Comparison of ENCODE assay signal across 8 cellular contexts in genomic region chr20:46089338-46090094, GRCh38. TPM values are rescaled to one million over a fixed set of nuclear protein-coding genes. Genes with fewer than 3 reads are reported as not detected.
DNase-seq lines count a peak whose midpoint lies in the region; TF ChIP-seq lines count a peak whose summit lies in the region.

Gene NCOA5, minus strand, starts transcription at chr20:46089962. Its CDS starts 10,538 bp downstream, at chr20:46079424.

- H3K36me3 Mint-ChIP-seq in HFFc6 (ENCODE audit: low read depth), result 0 out of 2 replicates have a peak, but pooled peaks cover 4% of the 10 kb centered on the region
- H3K36me3 Mint-ChIP-seq in activated naive CD4-positive, alpha-beta T cell treated with anti-CD3 and anti-CD28 coated beads, Interleukin-2, amount 10 ng/mL, durations not matched to agents 7 days and 5 days, result peaks cover 7% of the 10 kb centered on the region

- no peak for TF ChIP-seq EP300 in suprapubic skin (IDR thresholded peaks at IDR 0.05)

- H3K9me3 Mint-ChIP-seq in HFFc6, result no peaks in the 10 kb centered on the region; the same call in 1 of the 2 replicates
- H3K9me3 Mint-ChIP-seq in activated naive CD4-positive, alpha-beta T cell treated with anti-CD3 and anti-CD28 coated beads, Interleukin-2, amount 10 ng/mL, durations not matched to agents 7 days and 5 days, result no peaks in the 10 kb centered on the region

- peaks cover 52% of the 10 kb centered on the region for H3K4me1 Mint-ChIP-seq in HFFc6 (ENCODE audit: low read depth)
- H3K4me1 Mint-ChIP-seq in activated naive CD4-positive, alpha-beta T cell treated with anti-CD3 and anti-CD28 coated beads, Interleukin-2, amount 10 ng/mL, durations not matched to agents 7 days and 5 days, result peaks cover 44% of the 10 kb centered on the region

- H3K36me3 ChIP-seq in suprapubic skin, result no peaks in the 10 kb centered on the region

- H3K27ac Mint-ChIP-seq in HFFc6, result peak within 1 kb of the TSS; percentile 96
- H3K27ac Mint-ChIP-seq in activated naive CD4-positive, alpha-beta T cell treated with anti-CD3 and anti-CD28 coated beads, Interleukin-2, amount 10 ng/mL, durations not matched to agents 7 days and 5 days, result peak within 1 kb of the TSS; percentile 88

- peak; percentile 89 for DNase-seq in GM04504 (ENCODE audit: low read depth)
- peak; percentile 95 for DNase-seq in HFFc6
- DNase-seq in NAMALWA (ENCODE audit: low spot score), result peak; percentile 96
- DNase-seq in SK-N-DZ (ENCODE audit: low spot score), result peak; percentile 99
- peak; percentile 96 for DNase-seq in activated naive CD4-positive, alpha-beta T cell treated with anti-CD3 and anti-CD28 coated beads, Interleukin-2, amount 10 ng/mL, durations not matched to agents 7 days and 5 days
- peak; percentile 95 for DNase-seq in germinal center (ENCODE audit: low spot score)
- DNase-seq in nucleus accumbens (lab: John Stamatoyannopoulos, UW), result peak; percentile 71 to 99 (median 94)
- peak; percentile 95 to 96 for DNase-seq in suprapubic skin (ENCODE audit: low spot score in 2 of 2)

- H3K27ac ChIP-seq in suprapubic skin, result peak within 1 kb of the TSS; percentile 98

- peaks cover 7% of the 10 kb centered on the region for H3K27me3 Mint-ChIP-seq in HFFc6 (ENCODE audit: insufficient read depth)
- H3K27me3 Mint-ChIP-seq in activated naive CD4-positive, alpha-beta T cell treated with anti-CD3 and anti-CD28 coated beads, Interleukin-2, amount 10 ng/mL, durations not matched to agents 7 days and 5 days, result no peaks in the 10 kb centered on the region

- H3K27me3 ChIP-seq in suprapubic skin, result no peaks in the 10 kb centered on the region

- peak; percentile 92 to 95 for TF ChIP-seq POLR2A in suprapubic skin (IDR thresholded peaks at IDR 0.05)

- no peaks in the 10 kb centered on the region for H3K9me3 ChIP-seq in suprapubic skin

- H3K4me1 ChIP-seq in suprapubic skin, result peaks cover 50% of the 10 kb centered on the region

- H3K4me3 Mint-ChIP-seq in HFFc6, result peak within 1 kb of the TSS; percentile 95
- peak within 1 kb of the TSS; percentile 83 for H3K4me3 Mint-ChIP-seq in activated naive CD4-positive, alpha-beta T cell treated with anti-CD3 and anti-CD28 coated beads, Interleukin-2, amount 10 ng/mL, durations not matched to agents 7 days and 5 days

- H3K4me3 ChIP-seq in suprapubic skin, result peak within 1 kb of the TSS; percentile 84

- TF ChIP-seq CTCF in HFFc6 (IDR thresholded peaks at IDR 0.05), result peak; percentile 69
- no peak for TF ChIP-seq CTCF in suprapubic skin (IDR thresholded peaks at IDR 0.05)

- CTCF ChIA-PET in activated naive CD4-positive, alpha-beta T cell treated with anti-CD3 and anti-CD28 coated beads, Interleukin-2, amount 10 ng/mL, durations not matched to agents 7 days and 5 days (lab: Charles Lee), result interaction anchor here (0.8 to 2.3 kb wide), 4 partner anchors 9 to 76 kb away, joined by 3 to 17 read pairs (median 4); no protein-coding TSS in a partner anchor

- 0% methylated on average over 17 of the region's 105 CpGs for WGBS in suprapubic skin

RNA-seq across cellular contexts. Expression of gene NCOA5, which starts in this region (rescaled TPM):
- total RNA-seq in HFFc6 (2021; fragmentation: NEBNext Ultra II Directional; extraction: Animal tissue kit (Norgen Biotek cat#: 25700)), result 10 to 100 TPM; 15.3 to 25.1 (median 23.2) TPM
- polyA plus RNA-seq in SK-N-DZ (2014; cell fraction: cytosol; rRNA removed), result 28.4 and 30.3 TPM in 2 replicates
- 25.6 and 28.6 TPM in 2 replicates for polyA plus RNA-seq in SK-N-DZ (2014; cell fraction: nucleus; rRNA removed)
- total RNA-seq in suprapubic skin, result 10 to 100 TPM; 23.2 to 30.1 (median 25.2) TPM

Comparison
In these comparisons a context has a peak if more than half of its experiments do, and no peak if none do; other contexts are left out.
1. Peak in every context shown above with its lines: DNase-seq, H3K4me3 ChIP-seq and H3K27ac ChIP-seq.